In genomic region chr12:86727151-86727550, GRCh38 we compare ENCODE assay signal across 11 cellular contexts.
DNase-seq lines count a peak whose midpoint lies in the region; ATAC-seq and TF ChIP-seq lines count a peak whose summit lies in the region.
"Had no signal": no experiment of that assay in that cellular context is flagged by ENCODE, and none has a peak within 500 bp of the region (broad histone marks: within the 10 kb centered on the region; RNA-seq: fewer than 3 reads in every experiment).

No MANE protein-coding gene starts in this region.

- DNase-seq in DMS53 (lab: John Stamatoyannopoulos, UW) (peak; percentile 74), NCI-H1105 treated with DMSO at 0.1 percent for 48 hours (lab: John Stamatoyannopoulos, UW) (peak; percentile 89), glomerular endothelial cell (ENCODE audit: extremely low read depth, low read depth, low spot score) (peak; percentile 41), pons (ENCODE audit: low spot score) (no peak)
- DNase-seq: CD4-positive, CD25-positive, alpha-beta regulatory T cell; left ventricle myocardium superior had no signal

- ATAC-seq in SK-N-SH treated with all-trans-retinoic acid at 6 μM for 48 hours (peak; percentile 46; the same call in 2 of the 3 replicates), GM18502 (IDR thresholded peaks at IDR 0.05; ENCODE audit: poor library complexity, unreplicated experiment) (no peak), HG03432 (IDR thresholded peaks at IDR 0.05; ENCODE audit: unreplicated experiment) (no peak), HG03442 (IDR thresholded peaks at IDR 0.05; ENCODE audit: unreplicated experiment) (no peak)
- ATAC-seq: activated T-helper 17 cell treated with anti-CD3 and anti-CD28 coated beads, Interleukin-2, amount 50 U/mL, for 72 hours; left ventricle myocardium superior had no signal

TF ChIP-seq in SK-N-SH treated with all-trans-retinoic acid at 6 μM for 48 hours, 23 proteins besides CTCF, POLR2A, EP300 and RAD21:
- TF ChIP-seq SNAI2 (CRISPR knock-in tag; IDR thresholded peaks at IDR 0.05) (no peak), ZFP3 (CRISPR knock-in tag; IDR thresholded peaks at IDR 0.05) (peak; percentile 90), ISL1 (CRISPR knock-in tag; IDR thresholded peaks at IDR 0.05) (peak; percentile 92), CSDC2 (CRISPR knock-in tag; IDR thresholded peaks at IDR 0.05) (no peak), OSR1 (CRISPR knock-in tag; IDR thresholded peaks at IDR 0.05) (no peak), ZC3H10 (CRISPR knock-in tag; IDR thresholded peaks at IDR 0.05) (no peak), GLIS3 (CRISPR knock-in tag; IDR thresholded peaks at IDR 0.05) (no peak)
- TF ChIP-seq, protein P1, sequence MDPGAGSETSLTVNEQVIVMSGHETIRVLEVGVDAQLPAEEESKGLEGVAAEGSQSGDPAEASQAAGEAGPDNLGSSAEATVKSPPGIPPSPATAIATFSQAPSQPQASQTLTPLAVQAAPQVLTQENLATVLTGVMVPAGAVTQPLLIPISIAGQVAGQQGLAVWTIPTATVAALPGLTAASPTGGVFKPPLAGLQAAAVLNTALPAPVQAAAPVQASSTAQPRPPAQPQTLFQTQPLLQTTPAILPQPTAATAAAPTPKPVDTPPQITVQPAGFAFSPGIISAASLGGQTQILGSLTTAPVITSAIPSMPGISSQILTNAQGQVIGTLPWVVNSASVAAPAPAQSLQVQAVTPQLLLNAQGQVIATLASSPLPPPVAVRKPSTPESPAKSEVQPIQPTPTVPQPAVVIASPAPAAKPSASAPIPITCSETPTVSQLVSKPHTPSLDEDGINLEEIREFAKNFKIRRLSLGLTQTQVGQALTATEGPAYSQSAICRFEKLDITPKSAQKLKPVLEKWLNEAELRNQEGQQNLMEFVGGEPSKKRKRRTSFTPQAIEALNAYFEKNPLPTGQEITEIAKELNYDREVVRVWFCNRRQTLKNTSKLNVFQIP (CRISPR knock-in tag; IDR thresholded peaks at IDR 0.05; ENCODE audit: borderline replicate concordance, low read depth) = no peak
- TF ChIP-seq, protein P2, sequence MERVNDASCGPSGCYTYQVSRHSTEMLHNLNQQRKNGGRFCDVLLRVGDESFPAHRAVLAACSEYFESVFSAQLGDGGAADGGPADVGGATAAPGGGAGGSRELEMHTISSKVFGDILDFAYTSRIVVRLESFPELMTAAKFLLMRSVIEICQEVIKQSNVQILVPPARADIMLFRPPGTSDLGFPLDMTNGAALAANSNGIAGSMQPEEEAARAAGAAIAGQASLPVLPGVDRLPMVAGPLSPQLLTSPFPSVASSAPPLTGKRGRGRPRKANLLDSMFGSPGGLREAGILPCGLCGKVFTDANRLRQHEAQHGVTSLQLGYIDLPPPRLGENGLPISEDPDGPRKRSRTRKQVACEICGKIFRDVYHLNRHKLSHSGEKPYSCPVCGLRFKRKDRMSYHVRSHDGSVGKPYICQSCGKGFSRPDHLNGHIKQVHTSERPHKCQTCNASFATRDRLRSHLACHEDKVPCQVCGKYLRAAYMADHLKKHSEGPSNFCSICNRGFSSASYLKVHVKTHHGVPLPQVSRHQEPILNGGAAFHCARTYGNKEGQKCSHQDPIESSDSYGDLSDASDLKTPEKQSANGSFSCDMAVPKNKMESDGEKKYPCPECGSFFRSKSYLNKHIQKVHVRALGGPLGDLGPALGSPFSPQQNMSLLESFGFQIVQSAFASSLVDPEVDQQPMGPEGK (CRISPR knock-in tag; IDR thresholded peaks at IDR 0.05; ENCODE audit: borderline replicate concordance) = 0 out of 2 replicates have a peak, but pooled peaks have one; percentile 30
- TF ChIP-seq, protein P3, sequence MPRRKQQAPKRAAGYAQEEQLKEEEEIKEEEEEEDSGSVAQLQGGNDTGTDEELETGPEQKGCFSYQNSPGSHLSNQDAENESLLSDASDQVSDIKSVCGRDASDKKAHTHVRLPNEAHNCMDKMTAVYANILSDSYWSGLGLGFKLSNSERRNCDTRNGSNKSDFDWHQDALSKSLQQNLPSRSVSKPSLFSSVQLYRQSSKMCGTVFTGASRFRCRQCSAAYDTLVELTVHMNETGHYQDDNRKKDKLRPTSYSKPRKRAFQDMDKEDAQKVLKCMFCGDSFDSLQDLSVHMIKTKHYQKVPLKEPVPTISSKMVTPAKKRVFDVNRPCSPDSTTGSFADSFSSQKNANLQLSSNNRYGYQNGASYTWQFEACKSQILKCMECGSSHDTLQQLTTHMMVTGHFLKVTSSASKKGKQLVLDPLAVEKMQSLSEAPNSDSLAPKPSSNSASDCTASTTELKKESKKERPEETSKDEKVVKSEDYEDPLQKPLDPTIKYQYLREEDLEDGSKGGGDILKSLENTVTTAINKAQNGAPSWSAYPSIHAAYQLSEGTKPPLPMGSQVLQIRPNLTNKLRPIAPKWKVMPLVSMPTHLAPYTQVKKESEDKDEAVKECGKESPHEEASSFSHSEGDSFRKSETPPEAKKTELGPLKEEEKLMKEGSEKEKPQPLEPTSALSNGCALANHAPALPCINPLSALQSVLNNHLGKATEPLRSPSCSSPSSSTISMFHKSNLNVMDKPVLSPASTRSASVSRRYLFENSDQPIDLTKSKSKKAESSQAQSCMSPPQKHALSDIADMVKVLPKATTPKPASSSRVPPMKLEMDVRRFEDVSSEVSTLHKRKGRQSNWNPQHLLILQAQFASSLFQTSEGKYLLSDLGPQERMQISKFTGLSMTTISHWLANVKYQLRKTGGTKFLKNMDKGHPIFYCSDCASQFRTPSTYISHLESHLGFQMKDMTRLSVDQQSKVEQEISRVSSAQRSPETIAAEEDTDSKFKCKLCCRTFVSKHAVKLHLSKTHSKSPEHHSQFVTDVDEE (CRISPR knock-in tag; IDR thresholded peaks at IDR 0.05) = no peak
- TF ChIP-seq, protein P4, sequence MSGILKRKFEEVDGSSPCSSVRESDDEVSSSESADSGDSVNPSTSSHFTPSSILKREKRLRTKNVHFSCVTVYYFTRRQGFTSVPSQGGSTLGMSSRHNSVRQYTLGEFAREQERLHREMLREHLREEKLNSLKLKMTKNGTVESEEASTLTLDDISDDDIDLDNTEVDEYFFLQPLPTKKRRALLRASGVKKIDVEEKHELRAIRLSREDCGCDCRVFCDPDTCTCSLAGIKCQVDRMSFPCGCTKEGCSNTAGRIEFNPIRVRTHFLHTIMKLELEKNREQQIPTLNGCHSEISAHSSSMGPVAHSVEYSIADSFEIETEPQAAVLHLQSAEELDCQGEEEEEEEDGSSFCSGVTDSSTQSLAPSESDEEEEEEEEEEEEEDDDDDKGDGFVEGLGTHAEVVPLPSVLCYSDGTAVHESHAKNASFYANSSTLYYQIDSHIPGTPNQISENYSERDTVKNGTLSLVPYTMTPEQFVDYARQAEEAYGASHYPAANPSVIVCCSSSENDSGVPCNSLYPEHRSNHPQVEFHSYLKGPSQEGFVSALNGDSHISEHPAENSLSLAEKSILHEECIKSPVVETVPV (CRISPR knock-in tag; IDR thresholded peaks at IDR 0.05) = no peak
